Comparison of ENCODE assay signal across 8 cellular contexts in genomic region chr9:107465467-107466451, GRCh38. TPM values are rescaled to one million over a fixed set of nuclear protein-coding genes. Genes with fewer than 3 reads are reported as not detected.
DNase-seq lines count a peak whose midpoint lies in the region; ATAC-seq and TF ChIP-seq lines count a peak whose summit lies in the region.

No MANE protein-coding gene starts in this region.

- peak overlapping the region; percentile 76 for H3K9ac ChIP-seq in ES-I3 (ENCODE audit: low read depth, low read length)
- H3K9ac ChIP-seq in MM.1S (ENCODE audit: low read length), result peak overlapping the region; percentile 34; the same call in 1 of the 2 replicates

- no peaks in the 10 kb centered on the region for H3K27me3 ChIP-seq in MM.1S (replicated peaks; ENCODE audit: insufficient read depth, low read length)
- no peaks in the 10 kb centered on the region for H3K27me3 ChIP-seq in hepatocyte
- H3K27me3 ChIP-seq in psoas muscle (ENCODE audit: insufficient read depth in 3 of 3, low read length in 2 of 3), result peaks cover 0 to 7% (median 0%) of the 10 kb centered on the region in 3 donors

- H3K27ac ChIP-seq in MM.1S (ENCODE audit: low read length) (no peak overlapping the region), hepatocyte (no peak overlapping the region), psoas muscle (no peak overlapping the region)

- H3K9me3 ChIP-seq in ES-I3 (ENCODE audit: control insufficient read depth, insufficient read depth, low read length) (no peaks in the 10 kb centered on the region), MM.1S (replicated peaks; ENCODE audit: insufficient read depth, low read length) (no peaks in the 10 kb centered on the region), hepatocyte (ENCODE audit: low read depth) (no peaks in the 10 kb centered on the region), psoas muscle (no peaks in the 10 kb centered on the region)

- DNase-seq in MM.1S (peak; percentile 45), astrocyte of the hippocampus (ENCODE audit: low read depth, low spot score) (peak; percentile 73), hepatocyte (ENCODE audit: low spot score) (peak; percentile 90), psoas muscle (peak; percentile 81 to 88), NCI-H1048 (lab: John Stamatoyannopoulos, UW) (no peak), GM19238 (ENCODE audit: insufficient read length, low spot score) (no peak)

- ATAC-seq in GM21717 (IDR thresholded peaks at IDR 0.05; ENCODE audit: unreplicated experiment) (peak; percentile 62), psoas muscle (peak; percentile 97 to 100 (median 99))

- peak overlapping the region; percentile 71 for H3K4me3 ChIP-seq in MM.1S (ENCODE audit: low read length)
- H3K4me3 ChIP-seq in hepatocyte, result peak overlapping the region; percentile 63
- H3K4me3 ChIP-seq in psoas muscle, result peak overlapping the region; percentile 75

- H4K20me1 ChIP-seq in MM.1S (ENCODE audit: insufficient read depth, low read length), result no peaks in the 10 kb centered on the region
- no peaks in the 10 kb centered on the region for H4K20me1 ChIP-seq in hepatocyte (ENCODE audit: insufficient read depth, poor library complexity, severe bottlenecking)

- H2AFZ ChIP-seq in MM.1S (ENCODE audit: low read length), result peak overlapping the region; percentile 80
- peak overlapping the region; percentile 98 for H2AFZ ChIP-seq in hepatocyte

- no peaks in the 10 kb centered on the region for H3F3A ChIP-seq in MM.1S (ENCODE audit: insufficient read depth, low read length)

- 4% methylated on average over 70 of the region's 75 CpGs for WGBS in hepatocyte (ENCODE audit: low lambda C conversion rate, missing lambda C conversion rate)
- 5 to 6% (median 6%) methylated on average over 68 to 75 of the region's 75 CpGs for WGBS in psoas muscle, 3 donors

- peak; percentile 79 for TF ChIP-seq CTCF in MM.1S (IDR thresholded peaks at IDR 0.05; ENCODE audit: low read length)
- TF ChIP-seq CTCF in hepatocyte (IDR thresholded peaks at IDR 0.05; ENCODE audit: poor library complexity), result peak; percentile 79
- peak; percentile 91 for TF ChIP-seq CTCF in psoas muscle (IDR thresholded peaks at IDR 0.05)

- H3K4me1 ChIP-seq in ES-I3 (ENCODE audit: insufficient read depth, low read length) (peaks cover 3% of the 10 kb centered on the region; the same call in 1 of the 2 replicates), MM.1S (ENCODE audit: low read length) (no peaks in the 10 kb centered on the region), hepatocyte (ENCODE audit: insufficient read depth) (no peaks in the 10 kb centered on the region), psoas muscle (peaks cover 5% of the 10 kb centered on the region)

- H3K36me3 ChIP-seq in ES-I3 (ENCODE audit: insufficient read depth, low read length), result no peaks in the 10 kb centered on the region
- H3K36me3 ChIP-seq in MM.1S (replicated peaks; ENCODE audit: insufficient read depth, low read length), result no peaks in the 10 kb centered on the region
- H3K36me3 ChIP-seq in hepatocyte (replicated peaks; ENCODE audit: insufficient read depth, low read depth), result no peaks in the 10 kb centered on the region
- H3K36me3 ChIP-seq in psoas muscle (ENCODE audit: insufficient read depth in 1 of 2, low read depth in 1 of 2), result no peaks in the 10 kb centered on the region

- intact Hi-C loops in psoas muscle (cut with DNase I), result loop anchor here (5.0 kb wide), 3 partner anchors 1097 to 1297 kb away; no protein-coding TSS in a partner anchor

- H3K79me2 ChIP-seq in MM.1S (ENCODE audit: low read length), result no peaks in the 10 kb centered on the region
- no peaks in the 10 kb centered on the region for H3K79me2 ChIP-seq in hepatocyte

- no peaks in the 10 kb centered on the region for H3K9me2 ChIP-seq in MM.1S (replicated peaks; ENCODE audit: insufficient read depth, low read length)
- no peaks in the 10 kb centered on the region for H3K9me2 ChIP-seq in hepatocyte (replicated peaks; ENCODE audit: insufficient read depth)

- H3K4me2 ChIP-seq in MM.1S (ENCODE audit: low read depth, low read length) (peak overlapping the region; percentile 89), hepatocyte (peak overlapping the region; percentile 100)

RNA-seq across cellular contexts. Expression of gene KLF4, which starts 23.8 kb away (rescaled TPM):
- total RNA-seq in hepatocyte (59.8 and 66.8 TPM in 2 replicates), psoas muscle (10 to 100 TPM; 11.6 to 17.2 (median 14.7) TPM)
- polyA plus RNA-seq in hepatocyte (35.0 and 41.8 TPM in 2 replicates), psoas muscle (10 to 100 TPM in 2 of 3 donors, 1 to 10 TPM in 1; 7.5 to 14.6 (median 12.0) TPM)

Comparison
In these comparisons a context has a peak if more than half of its experiments do, and no peak if none do; other contexts are left out.
1. DNase-seq: peak in MM.1S (single experiment), astrocyte of the hippocampus (single experiment), hepatocyte (single experiment) and psoas muscle (2 of 2); none in NCI-H1048 (single experiment) and GM19238 (single experiment).
2. Peak in every context shown above with its lines, with median percentiles within 50 percentile points of each other: H3K4me3 ChIP-seq and CTCF ChIP-seq.